1 cellular context compared by ENCODE assay signal in the genomic region with DNA sequence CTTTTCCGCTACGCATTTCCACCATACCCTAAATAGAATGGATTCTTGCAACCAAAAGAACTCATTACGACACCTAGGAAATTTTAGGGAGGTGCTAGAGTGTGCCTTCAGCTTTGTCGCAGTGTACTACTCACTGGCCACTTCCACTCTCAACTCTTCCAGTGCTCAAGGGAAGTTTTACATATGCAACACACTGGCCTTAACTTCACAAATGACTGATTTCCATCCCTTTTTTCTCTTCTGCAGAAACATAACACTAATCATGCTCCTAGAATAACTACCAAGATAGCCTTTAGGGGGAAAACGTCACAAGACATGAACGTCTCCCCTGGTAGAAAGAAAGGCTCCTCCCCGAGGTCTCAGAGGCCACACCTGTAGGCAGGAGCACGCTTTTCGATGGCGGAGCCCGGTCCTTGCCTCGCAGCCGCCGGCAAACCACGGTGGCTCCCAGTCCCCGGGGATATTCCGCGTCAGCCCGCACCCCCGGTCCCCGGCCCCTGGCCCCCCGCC.
TF ChIP-seq lines count a peak whose summit lies in the region.

No MANE protein-coding gene starts in this region.

TF ChIP-seq in GM23338, 12 proteins besides CTCF, POLR2A, EP300 and RAD21:
- TF ChIP-seq, protein P1, sequence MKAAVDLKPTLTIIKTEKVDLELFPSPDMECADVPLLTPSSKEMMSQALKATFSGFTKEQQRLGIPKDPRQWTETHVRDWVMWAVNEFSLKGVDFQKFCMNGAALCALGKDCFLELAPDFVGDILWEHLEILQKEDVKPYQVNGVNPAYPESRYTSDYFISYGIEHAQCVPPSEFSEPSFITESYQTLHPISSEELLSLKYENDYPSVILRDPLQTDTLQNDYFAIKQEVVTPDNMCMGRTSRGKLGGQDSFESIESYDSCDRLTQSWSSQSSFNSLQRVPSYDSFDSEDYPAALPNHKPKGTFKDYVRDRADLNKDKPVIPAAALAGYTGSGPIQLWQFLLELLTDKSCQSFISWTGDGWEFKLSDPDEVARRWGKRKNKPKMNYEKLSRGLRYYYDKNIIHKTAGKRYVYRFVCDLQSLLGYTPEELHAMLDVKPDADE (IDR thresholded peaks at IDR 0.05), result no peak
- TF ChIP-seq, protein P2, sequence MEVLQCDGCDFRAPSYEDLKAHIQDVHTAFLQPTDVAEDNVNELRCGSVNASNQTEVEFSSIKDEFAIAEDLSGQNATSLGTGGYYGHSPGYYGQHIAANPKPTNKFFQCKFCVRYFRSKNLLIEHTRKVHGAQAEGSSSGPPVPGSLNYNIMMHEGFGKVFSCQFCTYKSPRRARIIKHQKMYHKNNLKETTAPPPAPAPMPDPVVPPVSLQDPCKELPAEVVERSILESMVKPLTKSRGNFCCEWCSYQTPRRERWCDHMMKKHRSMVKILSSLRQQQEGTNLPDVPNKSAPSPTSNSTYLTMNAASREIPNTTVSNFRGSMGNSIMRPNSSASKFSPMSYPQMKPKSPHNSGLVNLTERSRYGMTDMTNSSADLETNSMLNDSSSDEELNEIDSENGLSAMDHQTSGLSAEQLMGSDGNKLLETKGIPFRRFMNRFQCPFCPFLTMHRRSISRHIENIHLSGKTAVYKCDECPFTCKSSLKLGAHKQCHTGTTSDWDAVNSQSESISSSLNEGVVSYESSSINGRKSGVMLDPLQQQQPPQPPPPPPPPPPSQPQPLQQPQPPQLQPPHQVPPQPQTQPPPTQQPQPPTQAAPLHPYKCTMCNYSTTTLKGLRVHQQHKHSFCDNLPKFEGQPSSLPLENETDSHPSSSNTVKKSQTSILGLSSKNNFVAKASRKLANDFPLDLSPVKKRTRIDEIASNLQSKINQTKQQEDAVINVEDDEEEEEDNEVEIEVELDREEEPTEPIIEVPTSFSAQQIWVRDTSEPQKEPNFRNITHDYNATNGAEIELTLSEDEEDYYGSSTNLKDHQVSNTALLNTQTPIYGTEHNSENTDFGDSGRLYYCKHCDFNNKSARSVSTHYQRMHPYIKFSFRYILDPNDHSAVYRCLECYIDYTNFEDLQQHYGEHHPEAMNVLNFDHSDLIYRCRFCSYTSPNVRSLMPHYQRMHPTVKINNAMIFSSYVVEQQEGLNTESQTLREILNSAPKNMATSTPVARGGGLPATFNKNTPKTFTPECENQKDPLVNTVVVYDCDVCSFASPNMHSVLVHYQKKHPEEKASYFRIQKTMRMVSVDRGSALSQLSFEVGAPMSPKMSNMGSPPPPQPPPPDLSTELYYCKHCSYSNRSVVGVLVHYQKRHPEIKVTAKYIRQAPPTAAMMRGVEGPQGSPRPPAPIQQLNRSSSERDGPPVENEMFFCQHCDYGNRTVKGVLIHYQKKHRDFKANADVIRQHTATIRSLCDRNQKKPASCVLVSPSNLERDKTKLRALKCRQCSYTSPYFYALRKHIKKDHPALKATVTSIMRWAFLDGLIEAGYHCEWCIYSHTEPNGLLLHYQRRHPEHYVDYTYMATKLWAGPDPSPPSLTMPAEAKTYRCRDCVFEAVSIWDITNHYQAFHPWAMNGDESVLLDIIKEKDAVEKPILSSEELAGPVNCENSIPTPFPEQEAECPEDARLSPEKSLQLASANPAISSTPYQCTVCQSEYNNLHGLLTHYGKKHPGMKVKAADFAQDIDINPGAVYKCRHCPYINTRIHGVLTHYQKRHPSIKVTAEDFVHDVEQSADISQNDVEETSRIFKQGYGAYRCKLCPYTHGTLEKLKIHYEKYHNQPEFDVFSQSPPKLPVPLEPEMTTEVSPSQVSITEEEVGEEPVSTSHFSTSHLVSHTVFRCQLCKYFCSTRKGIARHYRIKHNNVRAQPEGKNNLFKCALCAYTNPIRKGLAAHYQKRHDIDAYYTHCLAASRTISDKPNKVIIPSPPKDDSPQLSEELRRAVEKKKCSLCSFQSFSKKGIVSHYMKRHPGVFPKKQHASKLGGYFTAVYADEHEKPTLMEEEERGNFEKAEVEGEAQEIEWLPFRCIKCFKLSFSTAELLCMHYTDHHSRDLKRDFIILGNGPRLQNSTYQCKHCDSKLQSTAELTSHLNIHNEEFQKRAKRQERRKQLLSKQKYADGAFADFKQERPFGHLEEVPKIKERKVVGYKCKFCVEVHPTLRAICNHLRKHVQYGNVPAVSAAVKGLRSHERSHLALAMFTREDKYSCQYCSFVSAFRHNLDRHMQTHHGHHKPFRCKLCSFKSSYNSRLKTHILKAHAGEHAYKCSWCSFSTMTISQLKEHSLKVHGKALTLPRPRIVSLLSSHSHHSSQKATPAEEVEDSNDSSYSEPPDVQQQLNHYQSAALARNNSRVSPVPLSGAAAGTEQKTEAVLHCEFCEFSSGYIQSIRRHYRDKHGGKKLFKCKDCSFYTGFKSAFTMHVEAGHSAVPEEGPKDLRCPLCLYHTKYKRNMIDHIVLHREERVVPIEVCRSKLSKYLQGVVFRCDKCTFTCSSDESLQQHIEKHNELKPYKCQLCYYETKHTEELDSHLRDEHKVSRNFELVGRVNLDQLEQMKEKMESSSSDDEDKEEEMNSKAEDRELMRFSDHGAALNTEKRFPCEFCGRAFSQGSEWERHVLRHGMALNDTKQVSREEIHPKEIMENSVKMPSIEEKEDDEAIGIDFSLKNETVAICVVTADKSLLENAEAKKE (CRISPR knock-in tag; IDR thresholded peaks at IDR 0.05), result no peak
- TF ChIP-seq ZNF114 (CRISPR knock-in tag; IDR thresholded peaks at IDR 0.05), result no peak
- TF ChIP-seq EZH2phosphoT487 (IDR thresholded peaks at IDR 0.05; ENCODE audit: unreplicated experiment), result no peak
- peak; percentile 21; the same call in 1 of the 2 replicates for TF ChIP-seq CREB1 (CRISPR knock-in tag; IDR thresholded peaks at IDR 0.05; ENCODE audit: low read depth)
- TF ChIP-seq EZH2 (IDR thresholded peaks at IDR 0.05; ENCODE audit: low read depth, unreplicated experiment), result no peak
